ENCODE assay signal across 9 cellular contexts in genomic region chr22:42947211-42947990, GRCh38.
DNase-seq lines count a peak whose midpoint lies in the region; ATAC-seq and TF ChIP-seq lines count a peak whose summit lies in the region.
"Had no signal": no experiment of that assay in that cellular context is flagged by ENCODE, and none has a peak within 500 bp of the region (broad histone marks: within the 10 kb centered on the region; RNA-seq: fewer than 3 reads in every experiment).

No MANE protein-coding gene starts in this region.

- H3K4me1 ChIP-seq in BLaER1 treated with 17β-estradiol and CSF1 and Interleukin-3, amounts not matched to agents 10 nM and 100 nM: peaks cover 29 to 70% (median 41%) of the 10 kb centered on the region in 10 experiments
- H3K4me1 ChIP-seq in lower lobe of right lung: peaks cover 56% of the 10 kb centered on the region

- peak overlapping the region in 5 of 11 experiments; percentile 2 to 37 (median 8); a peak in 5 of 22 replicates for H3K9ac ChIP-seq in BLaER1 treated with 17β-estradiol and CSF1 and Interleukin-3, amounts not matched to agents 10 nM and 100 nM

- no peaks in the 10 kb centered on the region for H3K27me3 ChIP-seq in BLaER1 treated with 17β-estradiol and CSF1 and Interleukin-3, amounts not matched to agents 10 nM and 100 nM
- no peaks in the 10 kb centered on the region for H3K27me3 ChIP-seq in brain microvascular endothelial cell (replicated peaks)
- H3K27me3 ChIP-seq in lower lobe of right lung (ENCODE audit: low read depth): no peaks in the 10 kb centered on the region
- H3K27me3 ChIP-seq in CD4-positive, alpha-beta T cell (ENCODE audit: control insufficient read depth, insufficient read depth, low read length): no peaks in the 10 kb centered on the region

- H3K4me3 ChIP-seq in BLaER1 treated with 17β-estradiol and CSF1 and Interleukin-3, amounts not matched to agents 10 nM and 100 nM: no peak overlapping the region
- no peak overlapping the region for H3K4me3 ChIP-seq in brain microvascular endothelial cell (ENCODE audit: low read depth, low read length)
- no peak overlapping the region for H3K4me3 ChIP-seq in lower lobe of right lung

- POLR2A ChIA-PET in CD4-positive, alpha-beta T cell (lab: Charles Lee): no interaction called here

- TF ChIP-seq CTCF in brain microvascular endothelial cell (IDR thresholded peaks at IDR 0.05; ENCODE audit: low read depth, low read length, missing control alignments) (no peak), lower lobe of right lung (IDR thresholded peaks at IDR 0.05) (no peak)
- no peak for TF ChIP-seq CTCF in CD4-positive, alpha-beta T cell (IDR thresholded peaks at IDR 0.05)

- CTCF ChIA-PET in CD4-positive, alpha-beta T cell (lab: Charles Lee): interaction anchor here (0.7 to 1.1 kb wide), 2 partner anchors 13 to 52 kb away, joined by 3 to 5 read pairs; no protein-coding TSS in a partner anchor

- H3K9me3 ChIP-seq in BLaER1 treated with 17β-estradiol and CSF1 and Interleukin-3, amounts not matched to agents 10 nM and 100 nM (replicated peaks in 1 of 11): no peaks in the 10 kb centered on the region
- no peaks in the 10 kb centered on the region for H3K9me3 ChIP-seq in lower lobe of right lung
- no peaks in the 10 kb centered on the region for H3K9me3 ChIP-seq in CD4-positive, alpha-beta T cell (ENCODE audit: control insufficient read depth, low read length)

- DNase-seq in NCI-H1092 (lab: John Stamatoyannopoulos, UW) (peak; percentile 70), brain microvascular endothelial cell (peak; percentile 37), lower lobe of right lung (no peak)
- no peak for DNase-seq in CD4-positive, alpha-beta T cell
- DNase-seq: DND-41 had no signal

- H3K36me3 Mint-ChIP-seq in CD4-positive, alpha-beta T cell (ENCODE audit: low read depth): peaks cover 34% of the 10 kb centered on the region

- H3K27ac Mint-ChIP-seq in CD4-positive, alpha-beta T cell: no peak overlapping the region

- H3K27ac ChIP-seq in BLaER1 treated with 17β-estradiol and CSF1 and Interleukin-3, amounts not matched to agents 10 nM and 100 nM: peak overlapping the region in 9 of 11 experiments; percentile 2 to 58 (median 45); a peak in 15 of 22 replicates
- peak overlapping the region; percentile 15 for H3K27ac ChIP-seq in brain microvascular endothelial cell
- H3K27ac ChIP-seq in lower lobe of right lung: peak overlapping the region; percentile 41
- H3K27ac ChIP-seq in CD4-positive, alpha-beta T cell (ENCODE audit: low read depth, low read length): no peak overlapping the region

- intact Hi-C loops in lower lobe of right lung (cut with DNase I): no loop called here
- intact Hi-C loops in CD4-positive, alpha-beta T cell (cut with DNase I, micrococcal nuclease): no loop called here

- H3K36me3 ChIP-seq in BLaER1 treated with 17β-estradiol and CSF1 and Interleukin-3, amounts not matched to agents 10 nM and 100 nM: peaks cover 9 to 59% (median 34%) of the 10 kb centered on the region in 11 experiments; a peak in 19 of 22 replicates
- H3K36me3 ChIP-seq in brain microvascular endothelial cell (replicated peaks) (peaks cover 2% of the 10 kb centered on the region), lower lobe of right lung (no peaks in the 10 kb centered on the region)

- peak overlapping the region; percentile 47 to 82 (median 59) for H3K4me2 ChIP-seq in BLaER1 treated with 17β-estradiol and CSF1 and Interleukin-3, amounts not matched to agents 10 nM and 100 nM

- peaks cover 73% of the 10 kb centered on the region for H3K4me1 Mint-ChIP-seq in CD4-positive, alpha-beta T cell (ENCODE audit: low read depth)

- in situ Hi-C loops in brain microvascular endothelial cell (cut with HindIII; ENCODE audit: low pct_ligation_motif_present, low sequenced_read_pairs): no loop called here

- H3K9me3 Mint-ChIP-seq in CD4-positive, alpha-beta T cell: no peaks in the 10 kb centered on the region

- no peaks in the 10 kb centered on the region for H3K27me3 Mint-ChIP-seq in CD4-positive, alpha-beta T cell

- H4K20me1 ChIP-seq in BLaER1 treated with 17β-estradiol and CSF1 and Interleukin-3, amounts not matched to agents 10 nM and 100 nM: peaks cover 79 to 98% (median 89%) of the 10 kb centered on the region in 11 experiments

- no peak overlapping the region for H3K4me3 Mint-ChIP-seq in CD4-positive, alpha-beta T cell

- ATAC-seq in lower lobe of right lung: peak; percentile 34 to 44
- no peak for ATAC-seq in HG02623 (IDR thresholded peaks at IDR 0.05; ENCODE audit: unreplicated experiment)
- no peak for ATAC-seq in GM18858 (IDR thresholded peaks at IDR 0.05; ENCODE audit: unreplicated experiment)
- ATAC-seq in CD4-positive, alpha-beta T cell (ENCODE audit: poor library complexity): no peak
- no peak for ATAC-seq in HG03432 (IDR thresholded peaks at IDR 0.05; ENCODE audit: unreplicated experiment)

Comparison
In these comparisons a context has a peak if more than half of its experiments do, and no peak if none do; other contexts are left out.
1. DNase-seq: peak in NCI-H1092 (single experiment) and brain microvascular endothelial cell (single experiment); none in lower lobe of right lung (single experiment) and CD4-positive, alpha-beta T cell (0 of 10).
2. ATAC-seq: peak in lower lobe of right lung (2 of 2); none in HG02623 (single experiment), GM18858 (single experiment), CD4-positive, alpha-beta T cell (single experiment) and HG03432 (single experiment).